ENCODE assay signal across 10 cellular contexts in genomic region chr17:73293480-73293911, GRCh38. TPM values are rescaled to one million over a fixed set of nuclear protein-coding genes. Genes with fewer than 3 reads are reported as not detected.
DNase-seq lines count a peak whose midpoint lies in the region; ATAC-seq and FAIRE-seq lines count a peak whose summit lies in the region.
"Had no signal": no experiment of that assay in that cellular context is flagged by ENCODE, and none has a peak within 500 bp of the region (broad histone marks: within the 10 kb centered on the region; RNA-seq: fewer than 3 reads in every experiment).

No MANE protein-coding gene starts in this region.

- no peak for ATAC-seq in GM18520 (IDR thresholded peaks at IDR 0.05; ENCODE audit: unreplicated experiment)
- ATAC-seq in GM18861 (IDR thresholded peaks at IDR 0.05; ENCODE audit: unreplicated experiment) = no peak

- H3K27ac ChIP-seq in temporal lobe (ENCODE audit: low read depth, low read length) = peak overlapping the region; percentile 30

- DNase-seq in HTR-8/SVneo (ENCODE audit: insufficient read length, low spot score) (no peak), cerebellum (ENCODE audit: low spot score) (peak; percentile 55), left kidney (ENCODE audit: low read depth, low spot score) (peak; percentile 77), amniotic stem cell (lab: John Stamatoyannopoulos, UW) (no peak), NCI-H226 (no peak)
- DNase-seq: NCI-H187, occipital lobe had no signal

- peak; percentile 63 for FAIRE-seq in HTR-8/SVneo (lab: Jason Lieb, UNC)

RNA-seq across cellular contexts. Expression of gene CDC42EP4, which starts 18.3 kb away (rescaled TPM):
- total RNA-seq in cerebellum (79.6 TPM), temporal lobe (59.3 TPM)

RNA-seq across cellular contexts. Expression of gene CPSF4L, which starts 31.8 kb away (rescaled TPM):
- not detected for total RNA-seq in cerebellum
- not detected for total RNA-seq in temporal lobe
- total RNA-seq: occipital lobe had no signal

Comparison
In these comparisons a context has a peak if more than half of its experiments do, and no peak if none do; other contexts are left out.
1. DNase-seq: peak in cerebellum (single experiment) and left kidney (single experiment); none in HTR-8/SVneo (single experiment), amniotic stem cell (single experiment) and NCI-H226 (single experiment).